14 cellular contexts compared by ENCODE assay signal in the genomic region with DNA sequence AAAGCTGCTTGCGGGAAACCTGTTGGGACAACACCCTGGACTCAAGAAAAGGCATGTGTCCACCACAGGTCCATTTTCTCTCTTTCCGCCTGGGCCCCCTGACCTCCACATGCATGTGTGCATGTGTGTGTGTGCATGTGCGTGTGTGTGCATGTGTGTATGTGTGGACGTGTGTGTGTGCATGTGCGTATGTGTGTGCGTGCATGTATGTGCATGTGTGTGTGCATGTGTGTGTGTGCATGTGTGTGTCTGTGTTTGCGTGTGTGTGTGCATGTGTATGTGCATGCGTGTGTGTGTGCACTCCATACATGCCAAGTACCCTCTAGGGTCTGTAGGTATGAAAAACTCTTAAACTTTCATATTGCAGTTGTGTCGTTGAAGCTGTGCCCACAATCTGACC. TPM values are rescaled to one million over a fixed set of nuclear protein-coding genes. Genes with fewer than 3 reads are reported as not detected.
"Had no signal": no experiment of that assay in that cellular context is flagged by ENCODE, and none has a peak within 500 bp of the region (broad histone marks: within the 10 kb centered on the region; RNA-seq: fewer than 3 reads in every experiment).

No MANE protein-coding gene starts in this region.

- H3K27ac ChIP-seq: dorsolateral prefrontal cortex, heart left ventricle, ovary had no signal

- H3K4me3 ChIP-seq: dorsolateral prefrontal cortex, heart left ventricle, mucosa of descending colon, ovary, smooth muscle cell had no signal

- ATAC-seq: heart left ventricle; left lobe of liver; mucosa of descending colon; naive thymus-derived CD8-positive, alpha-beta T cell; right cardiac atrium had no signal

- H3K27me3 ChIP-seq: dorsolateral prefrontal cortex, heart left ventricle, ovary had no signal

- H3K36me3 ChIP-seq: heart left ventricle, ovary had no signal

- DNase-seq: cortex of kidney; dorsolateral prefrontal cortex; effector CD8-positive, alpha-beta T cell; heart left ventricle; hippocampal formation; mammary epithelial cell; mucosa of descending colon; naive thymus-derived CD8-positive, alpha-beta T cell; ovary; right cardiac atrium; stimulated activated CD4-positive, alpha-beta T cell treated with anti-CD3 and anti-CD28 coated beads, Interleukin-2, amount 100 ng/mL, for 48 hours; stimulated activated naive CD4-positive, alpha-beta T cell treated with Interleukin-2 at 50 U/mL for 16 hours had no signal

- H3K9me3 ChIP-seq: heart left ventricle, mucosa of descending colon, ovary had no signal

- H3K4me2 ChIP-seq: smooth muscle cell had no signal

RNA-seq across cellular contexts. Expression of a gene that starts 16.3 kb away (rescaled TPM):
- total RNA-seq: left lobe of liver had no signal
